13 cellular contexts compared by ENCODE assay signal in the genomic region with DNA sequence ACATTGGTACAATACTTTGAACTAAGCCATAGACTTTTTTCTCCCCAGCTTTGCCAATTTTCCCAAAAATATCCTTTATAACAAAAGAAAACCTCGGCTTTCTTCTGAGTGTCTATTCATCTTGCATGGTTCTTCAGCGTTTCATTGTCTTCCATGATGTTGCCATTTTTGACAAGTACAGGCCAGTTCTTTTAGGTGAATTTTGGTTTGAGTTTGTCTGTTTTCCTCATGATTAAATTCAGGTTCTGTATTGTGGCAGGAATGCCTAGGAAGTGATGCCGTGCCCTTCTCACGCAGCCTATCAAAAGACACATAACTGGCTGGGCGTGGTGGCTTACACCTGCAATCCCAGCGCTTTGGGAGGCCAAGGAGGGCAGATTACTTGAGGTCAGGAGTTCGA. TPM values are rescaled to one million over a fixed set of nuclear protein-coding genes. Genes with fewer than 3 reads are reported as not detected.
A peak's percentile ranks its signal among the peaks of the same experiment; 100 is the strongest.
DNase-seq lines count a peak whose midpoint lies in the region; ATAC-seq, FAIRE-seq and TF ChIP-seq lines count a peak whose summit lies in the region.
"Had no signal": no experiment of that assay in that cellular context is flagged by ENCODE, and none has a peak within 500 bp of the region (broad histone marks: within the 10 kb centered on the region; RNA-seq: fewer than 3 reads in every experiment).

No MANE protein-coding gene starts in this region.

- no peaks in the 10 kb centered on the region for H3K27me3 ChIP-seq in BE2C
- H3K27me3 ChIP-seq in BLaER1 treated with 17β-estradiol and CSF1 and Interleukin-3, amounts not matched to agents 10 nM and 100 nM: no peaks in the 10 kb centered on the region
- H3K27me3 ChIP-seq in endothelial cell of umbilical vein (ENCODE audit: control insufficient read depth in 2 of 2, insufficient read depth in 2 of 2, low read length in 2 of 2): peaks cover 13 to 17% of the 10 kb centered on the region in 2 experiments
- H3K27me3 ChIP-seq in rectal smooth muscle tissue (ENCODE audit: control insufficient read depth, insufficient read depth, low read length): no peaks in the 10 kb centered on the region
- no peaks in the 10 kb centered on the region for H3K27me3 ChIP-seq in pancreas

- no peak overlapping the region; a peak in 1 of 22 replicates for H3K9ac ChIP-seq in BLaER1 treated with 17β-estradiol and CSF1 and Interleukin-3, amounts not matched to agents 10 nM and 100 nM
- H3K9ac ChIP-seq in endothelial cell of umbilical vein (replicated peaks; ENCODE audit: extremely low read depth, insufficient read depth, low read length) (no peak overlapping the region), rectal smooth muscle tissue (ENCODE audit: low read length) (no peak overlapping the region)

- H3K79me2 ChIP-seq in endothelial cell of umbilical vein (ENCODE audit: control insufficient read depth, insufficient read depth, low read length): no peaks in the 10 kb centered on the region

- intact Hi-C loops in endothelial cell of umbilical vein (cut with micrococcal nuclease) (no loop called here), pancreas (cut with DNase I) (loop anchor here in 1 of 3 donors (10.0 kb wide), 1 partner anchor 75 kb away; no protein-coding TSS in a partner anchor)

- TF ChIP-seq POLR2A in endothelial cell of umbilical vein (IDR thresholded peaks at IDR 0.05; ENCODE audit: low read depth, low read length): no peak

- dilution Hi-C loops in endothelial cell of umbilical vein (cut with MboI; ENCODE audit: extremely low pct_ligation_motif_present, low sequenced_read_pairs): no loop called here

- DNase-seq in BE2C: peak; percentile 1
- DNase-seq in endothelial cell of umbilical vein (ENCODE audit: low read depth, low spot score): no peak
- no peak for DNase-seq in SKM-1 (lab: John Stamatoyannopoulos, UW; ENCODE audit: unreplicated experiment)
- no peak for DNase-seq in SHP77 (lab: John Stamatoyannopoulos, UW)
- no peak for DNase-seq in pancreas
- DNase-seq: Calu3; CD4-positive, alpha-beta T cell; HFFc6 had no signal

- H3K4me3 ChIP-seq in BE2C (ENCODE audit: low read depth, low read length) (no peak overlapping the region), endothelial cell of umbilical vein (replicated peaks in 1 of 3; ENCODE audit: insufficient read depth in 1 of 3, low read depth in 1 of 3, low read length in 3 of 3) (no peak overlapping the region), rectal smooth muscle tissue (ENCODE audit: low read length) (no peak overlapping the region), pancreas (no peak overlapping the region)
- H3K4me3 ChIP-seq in BLaER1 treated with 17β-estradiol and CSF1 and Interleukin-3, amounts not matched to agents 10 nM and 100 nM: no peak overlapping the region
- H3K4me3 ChIP-seq: GM12878, HAP-1 had no signal

- no peak overlapping the region for H2AFZ ChIP-seq in endothelial cell of umbilical vein (ENCODE audit: low read depth, low read length)

- BruUV-seq in endothelial cell of umbilical vein (replicated peaks; lab: Mats Ljungman, UMichigan): no TSS peak

- TF ChIP-seq CTCF in BE2C (IDR thresholded peaks at IDR 0.05; ENCODE audit: low read depth, low read length) (no peak), endothelial cell of umbilical vein (IDR thresholded peaks at IDR 0.05; ENCODE audit: extremely low read depth in 1 of 2, insufficient read depth in 1 of 2, low read depth in 1 of 2, low read length in 2 of 2) (no peak), pancreas (IDR thresholded peaks at IDR 0.05) (no peak)

- no peaks in the 10 kb centered on the region; a peak in 1 of 22 replicates for H4K20me1 ChIP-seq in BLaER1 treated with 17β-estradiol and CSF1 and Interleukin-3, amounts not matched to agents 10 nM and 100 nM
- H4K20me1 ChIP-seq in endothelial cell of umbilical vein (replicated peaks; ENCODE audit: control insufficient read depth, extremely low read depth, insufficient read depth, low read length): no peaks in the 10 kb centered on the region

- H3K4me2 ChIP-seq in BLaER1 treated with 17β-estradiol and CSF1 and Interleukin-3, amounts not matched to agents 10 nM and 100 nM: peak overlapping the region; percentile 15 to 76 (median 52); a peak in 17 of 22 replicates
- H3K4me2 ChIP-seq in endothelial cell of umbilical vein (ENCODE audit: insufficient read depth, low read length): no peak overlapping the region

- 76 to 86% methylated on average over 7 of the region's 7 CpGs for WGBS in pancreas, 2 donors

- no peaks in the 10 kb centered on the region for H3K9me1 ChIP-seq in endothelial cell of umbilical vein (replicated peaks; ENCODE audit: control insufficient read depth, extremely low read depth, insufficient read depth, low read length)

- no peaks in the 10 kb centered on the region for H3K9me3 ChIP-seq in BE2C
- no peaks in the 10 kb centered on the region for H3K9me3 ChIP-seq in BLaER1 treated with 17β-estradiol and CSF1 and Interleukin-3, amounts not matched to agents 10 nM and 100 nM (replicated peaks in 1 of 11)
- H3K9me3 ChIP-seq in endothelial cell of umbilical vein (replicated peaks; ENCODE audit: control insufficient read depth, insufficient read depth, low read length): no peaks in the 10 kb centered on the region
- no peaks in the 10 kb centered on the region for H3K9me3 ChIP-seq in pancreas
- H3K9me3 ChIP-seq: HAP-1 had no signal

- CTCF ChIA-PET in endothelial cell of umbilical vein (lab: Charles Lee): no interaction called here

- H3K4me1 ChIP-seq in BE2C: peaks cover 13% of the 10 kb centered on the region
- peaks cover 28 to 50% (median 40%) of the 10 kb centered on the region in 10 experiments for H3K4me1 ChIP-seq in BLaER1 treated with 17β-estradiol and CSF1 and Interleukin-3, amounts not matched to agents 10 nM and 100 nM
- no peaks in the 10 kb centered on the region for H3K4me1 ChIP-seq in endothelial cell of umbilical vein (ENCODE audit: control insufficient read depth, extremely low read depth, insufficient read depth, low read length)
- peaks cover 21% of the 10 kb centered on the region for H3K4me1 ChIP-seq in rectal smooth muscle tissue (ENCODE audit: control insufficient read depth, insufficient read depth, low read length)
- H3K4me1 ChIP-seq in pancreas: no peaks in the 10 kb centered on the region
- H3K4me1 ChIP-seq: HAP-1 had no signal

- FAIRE-seq in endothelial cell of umbilical vein (lab: Jason Lieb, UNC): peak; percentile 8
- FAIRE-seq in pancreas (lab: Jason Lieb, UNC): no peak
- FAIRE-seq: GM12878, H1 had no signal

- H3K27ac ChIP-seq in BLaER1 treated with 17β-estradiol and CSF1 and Interleukin-3, amounts not matched to agents 10 nM and 100 nM: peak overlapping the region in 2 of 11 experiments; percentile 15 to 29; a peak in 2 of 22 replicates
- no peak overlapping the region for H3K27ac ChIP-seq in endothelial cell of umbilical vein (ENCODE audit: insufficient read depth, low read depth, low read length)
- peak overlapping the region; percentile 13 for H3K27ac ChIP-seq in rectal smooth muscle tissue (ENCODE audit: low read depth, low read length)
- H3K27ac ChIP-seq in pancreas: no peak overlapping the region

- H3K36me3 ChIP-seq in BE2C: no peaks in the 10 kb centered on the region
- no peaks in the 10 kb centered on the region for H3K36me3 ChIP-seq in BLaER1 treated with 17β-estradiol and CSF1 and Interleukin-3, amounts not matched to agents 10 nM and 100 nM
- no peaks in the 10 kb centered on the region for H3K36me3 ChIP-seq in endothelial cell of umbilical vein (ENCODE audit: control insufficient read depth in 2 of 2, extremely low read depth in 1 of 2, insufficient read depth in 2 of 2, low read length in 2 of 2)
- no peaks in the 10 kb centered on the region for H3K36me3 ChIP-seq in rectal smooth muscle tissue (ENCODE audit: control insufficient read depth, insufficient read depth, low read length)
- no peaks in the 10 kb centered on the region for H3K36me3 ChIP-seq in pancreas
- H3K36me3 ChIP-seq: HAP-1 had no signal

- no peak for ATAC-seq in pancreas

- POLR2A ChIA-PET in endothelial cell of umbilical vein (lab: Charles Lee): no interaction called here

TF ChIP-seq in endothelial cell of umbilical vein, 7 proteins besides CTCF, POLR2A, EP300 and RAD21:
- TF ChIP-seq FOS (IDR thresholded peaks at IDR 0.05; ENCODE audit: borderline replicate concordance, insufficient read depth, low read length) (no peak), EZH2 (IDR thresholded peaks at IDR 0.05; ENCODE audit: borderline replicate concordance, low read depth, low read length, severe bottlenecking) (no peak), MYC (IDR thresholded peaks at IDR 0.05; ENCODE audit: low read depth, low read length) (no peak), JUN (IDR thresholded peaks at IDR 0.05; ENCODE audit: borderline replicate concordance, insufficient read depth, insufficient read length, low read depth) (no peak)
- TF ChIP-seq, protein P1, sequence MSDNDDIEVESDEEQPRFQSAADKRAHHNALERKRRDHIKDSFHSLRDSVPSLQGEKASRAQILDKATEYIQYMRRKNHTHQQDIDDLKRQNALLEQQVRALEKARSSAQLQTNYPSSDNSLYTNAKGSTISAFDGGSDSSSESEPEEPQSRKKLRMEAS (IDR thresholded peaks at IDR 0.05; ENCODE audit: insufficient read depth, insufficient read length): no peak

RNA-seq across cellular contexts. Expression of a gene that starts 7.6 kb away (rescaled TPM):
- 5.9 TPM for polyA plus RNA-seq in BE2C (2012; ENCODE audit: insufficient read depth, insufficient read length, low read depth)
- total RNA-seq in endothelial cell of umbilical vein (not detected in 2 replicates), pancreas (1 to 10 TPM in 2 of 6 donors, under 1 TPM in 4; 0.35 to 1.2 (median 0.95) TPM)
- polyA plus RNA-seq in endothelial cell of umbilical vein (not detected in 2 replicates), pancreas (1 to 10 TPM; 2.9 to 3.1 TPM)
- not detected in 2 replicates for polyA plus RNA-seq in endothelial cell of umbilical vein (2011; cell fraction: cytosol; rRNA removed)
- not detected in 2 replicates for polyA plus RNA-seq in endothelial cell of umbilical vein (2011; cell fraction: nucleus; rRNA removed)
- 0.04 TPM in 1 of 2 replicates, not detected in the other for polyA plus RNA-seq in endothelial cell of umbilical vein (2012)
- not detected in 2 replicates for polyA minus RNA-seq in endothelial cell of umbilical vein
- 16.2 TPM for polyA minus RNA-seq in endothelial cell of umbilical vein (2011; cell fraction: cytosol; rRNA and poly(A)+ RNA removed)
- polyA minus RNA-seq in endothelial cell of umbilical vein (2011; cell fraction: nucleus; rRNA and poly(A)+ RNA removed): 0.10 TPM in 1 of 2 replicates, not detected in the other
- total RNA-seq: Calu3; CD4-positive, alpha-beta T cell had no signal
